In the genomic region with DNA sequence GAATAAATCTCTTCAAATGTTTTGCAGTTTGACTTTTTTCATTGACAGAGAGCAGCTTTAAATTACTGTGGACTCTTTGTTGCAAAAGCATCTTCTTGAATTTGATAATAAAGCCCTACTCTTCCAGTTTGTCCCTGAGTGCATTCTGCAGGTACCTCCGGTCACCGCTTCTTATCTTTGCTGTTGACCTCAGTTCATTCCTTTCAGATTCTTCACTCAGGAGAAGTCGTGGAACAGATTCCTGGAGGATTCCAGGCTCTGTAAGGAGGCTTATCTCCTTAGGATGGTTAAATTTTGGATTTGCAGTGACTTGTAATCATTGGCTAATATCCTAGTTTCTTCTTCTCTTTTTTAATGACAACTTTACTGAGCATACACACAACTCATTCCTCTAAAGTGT, we compare ENCODE assay signal across 23 cellular contexts. TPM values are rescaled to one million over a fixed set of nuclear protein-coding genes. Genes with fewer than 3 reads are reported as not detected.
DNase-seq lines count a peak whose midpoint lies in the region; ATAC-seq and TF ChIP-seq lines count a peak whose summit lies in the region.
"Had no signal": no experiment of that assay in that cellular context is flagged by ENCODE, and none has a peak within 500 bp of the region (broad histone marks: within the 10 kb centered on the region; RNA-seq: fewer than 3 reads in every experiment).

No MANE protein-coding gene starts in this region.

- H3K4me3 ChIP-seq in IMR-90 (ENCODE audit: insufficient read depth, low read depth, low read length): no peak overlapping the region
- H3K4me3 ChIP-seq in mesendoderm (ENCODE audit: low read length): no peak overlapping the region
- no peak overlapping the region for H3K4me3 ChIP-seq in smooth muscle cell
- H3K4me3 ChIP-seq: BLaER1 treated with 17β-estradiol and CSF1 and Interleukin-3, amounts not matched to agents 10 nM and 100 nM; GM12878 had no signal

- no peak overlapping the region for H3K4me3 Mint-ChIP-seq in activated CD4-positive, alpha-beta T cell treated with anti-CD3 and anti-CD28 coated beads, Interleukin-2, amount 10 ng/mL, durations not matched to agents 7 days and 5 days
- H3K4me3 Mint-ChIP-seq: CD14-positive monocyte; CD4-positive, alpha-beta T cell; CD8-positive, alpha-beta memory T cell had no signal

- CTCF ChIA-PET in activated CD4-positive, alpha-beta T cell treated with anti-CD3 and anti-CD28 coated beads, Interleukin-2, amount 10 ng/mL, durations not matched to agents 7 days and 5 days (lab: Charles Lee): no interaction called here
- CTCF ChIA-PET in IMR-90 (lab: Yijun Ruan, JAX): no interaction called here

- H3K23ac ChIP-seq in IMR-90 (ENCODE audit: low read depth, low read length): no peak overlapping the region
- no peak overlapping the region for H3K23ac ChIP-seq in mesendoderm (ENCODE audit: low read length)

- no peaks in the 10 kb centered on the region for H3K9me3 Mint-ChIP-seq in activated CD4-positive, alpha-beta T cell treated with anti-CD3 and anti-CD28 coated beads, Interleukin-2, amount 10 ng/mL, durations not matched to agents 7 days and 5 days
- H3K9me3 Mint-ChIP-seq: CD4-positive, alpha-beta T cell; CD8-positive, alpha-beta memory T cell had no signal

- H4K5ac ChIP-seq in IMR-90 (ENCODE audit: low read depth, low read length): no peak overlapping the region
- H4K5ac ChIP-seq in mesendoderm (ENCODE audit: low read length): no peak overlapping the region

- no peaks in the 10 kb centered on the region for H3K4me1 Mint-ChIP-seq in activated CD4-positive, alpha-beta T cell treated with anti-CD3 and anti-CD28 coated beads, Interleukin-2, amount 10 ng/mL, durations not matched to agents 7 days and 5 days

- TF ChIP-seq CTCF in IMR-90 (conservative IDR thresholded peaks at IDR 0.05; ENCODE audit: low read depth, low read length) (no peak), smooth muscle cell (IDR thresholded peaks at IDR 0.05; ENCODE audit: borderline replicate concordance, insufficient read depth, poor library complexity, severe bottlenecking) (no peak)

- no peak overlapping the region for H2BK120ac ChIP-seq in IMR-90 (ENCODE audit: low read depth, low read length)
- H2BK120ac ChIP-seq in mesendoderm (ENCODE audit: low read depth, low read length): no peak overlapping the region

- no peak overlapping the region for H2AK9ac ChIP-seq in IMR-90 (replicated peaks; ENCODE audit: low read depth, low read length, poor library complexity)

- H3K4me2 ChIP-seq in IMR-90 (ENCODE audit: low read depth, low read length) (no peak overlapping the region; the same call in 1 of the 2 replicates), mesendoderm (ENCODE audit: low read length) (no peak overlapping the region), smooth muscle cell (peak overlapping the region; percentile 17)
- H3K4me2 ChIP-seq: BLaER1 treated with 17β-estradiol and CSF1 and Interleukin-3, amounts not matched to agents 10 nM and 100 nM had no signal

- no peak for DNase-seq in activated CD4-positive, alpha-beta T cell treated with anti-CD3 and anti-CD28 coated beads, Interleukin-2, amount 10 ng/mL, durations not matched to agents 7 days and 5 days
- no peak for DNase-seq in activated CD4-positive, alpha-beta T cell treated with anti-CD3 and anti-CD28 coated beads for 48 hours
- DNase-seq in IMR-90 (no peak), mesendoderm (peak; percentile 12), smooth muscle cell (lab: John Stamatoyannopoulos, UW; ENCODE audit: unreplicated experiment) (no peak)
- DNase-seq in central memory CD4-positive, alpha-beta T cell: no peak
- DNase-seq: ACHN; AML-193; BE2C; Calu3; CD4-positive, alpha-beta T cell; CD8-positive, alpha-beta memory T cell; DND-41; EL; GDM1; H7; HCEC 1CT had no signal

- peak overlapping the region; percentile 46 for H3K27ac Mint-ChIP-seq in activated CD4-positive, alpha-beta T cell treated with anti-CD3 and anti-CD28 coated beads, Interleukin-2, amount 10 ng/mL, durations not matched to agents 7 days and 5 days
- H3K27ac Mint-ChIP-seq: CD4-positive, alpha-beta T cell had no signal

- BruUV-seq in IMR-90 (replicated peaks; lab: Mats Ljungman, UMichigan): no TSS peak

- H3K4me1 ChIP-seq in IMR-90 (ENCODE audit: control insufficient read depth, insufficient read depth, low read length): peaks cover 2% of the 10 kb centered on the region; the same call in 1 of the 2 replicates
- no peaks in the 10 kb centered on the region for H3K4me1 ChIP-seq in mesendoderm (ENCODE audit: control insufficient read depth, low read depth, low read length)
- no peaks in the 10 kb centered on the region for H3K4me1 ChIP-seq in smooth muscle cell (ENCODE audit: low read depth)
- H3K4me1 ChIP-seq: BE2C had no signal

- dilution Hi-C loops in IMR-90 (cut with HindIII; ENCODE audit: low sequenced_read_pairs, unreplicated experiment): no loop called here

- H3K36me3 ChIP-seq in IMR-90 (ENCODE audit: control insufficient read depth, insufficient read depth, low read length) (no peaks in the 10 kb centered on the region), mesendoderm (ENCODE audit: control insufficient read depth, insufficient read depth, low read length) (no peaks in the 10 kb centered on the region), smooth muscle cell (ENCODE audit: low read depth) (no peaks in the 10 kb centered on the region)
- H3K36me3 ChIP-seq: BE2C had no signal

- H3K18ac ChIP-seq in IMR-90 (ENCODE audit: low read depth, low read length): no peak overlapping the region
- H3K18ac ChIP-seq in mesendoderm (ENCODE audit: low read length): no peak overlapping the region

- H3K9me3 ChIP-seq in IMR-90 (ENCODE audit: control insufficient read depth, insufficient read depth, low read length) (peaks cover 2% of the 10 kb centered on the region; the same call in 1 of the 2 replicates), smooth muscle cell (replicated peaks; ENCODE audit: low read depth) (no peaks in the 10 kb centered on the region)
- H3K9me3 ChIP-seq: BE2C had no signal

- no peaks in the 10 kb centered on the region; the same call in 1 of the 2 replicates for H3K9me1 ChIP-seq in IMR-90 (ENCODE audit: insufficient read depth, low read length)

- H3K56ac ChIP-seq in IMR-90 (ENCODE audit: extremely low read depth, insufficient read depth, low read length) (no peak overlapping the region), mesendoderm (ENCODE audit: low read length) (no peak overlapping the region)

- in situ Hi-C loops in IMR-90 (cut with MboI; ENCODE audit: low sequenced_read_pairs): no loop called here

- H3K79me1 ChIP-seq in IMR-90 (ENCODE audit: low read depth in 1 of 2, low read length in 2 of 2): peaks cover 17 to 41% of the 10 kb centered on the region in 2 experiments
- H3K79me1 ChIP-seq in mesendoderm (ENCODE audit: low read length): peaks cover 2% of the 10 kb centered on the region

- POLR2A ChIA-PET in activated CD4-positive, alpha-beta T cell treated with anti-CD3 and anti-CD28 coated beads, Interleukin-2, amount 10 ng/mL, durations not matched to agents 7 days and 5 days (lab: Charles Lee): no interaction called here
- POLR2A ChIA-PET in IMR-90 (lab: Charles Lee; ENCODE audit: unreplicated experiment): no interaction called here

- H3K27me3 Mint-ChIP-seq in activated CD4-positive, alpha-beta T cell treated with anti-CD3 and anti-CD28 coated beads, Interleukin-2, amount 10 ng/mL, durations not matched to agents 7 days and 5 days: no peaks in the 10 kb centered on the region
- H3K27me3 Mint-ChIP-seq: CD4-positive, alpha-beta T cell had no signal

- H4K8ac ChIP-seq in IMR-90 (ENCODE audit: low read depth in 2 of 2, low read length in 2 of 2) (no peak overlapping the region), mesendoderm (ENCODE audit: low read depth, low read length) (no peak overlapping the region)

- no peak overlapping the region for H2BK20ac ChIP-seq in IMR-90 (ENCODE audit: low read depth, low read length)

- no peak overlapping the region for H2BK5ac ChIP-seq in IMR-90 (ENCODE audit: low read depth, low read length, poor library complexity, severe bottlenecking)
- H2BK5ac ChIP-seq in mesendoderm (ENCODE audit: low read length): no peak overlapping the region

- no peak for TF ChIP-seq POLR2A in IMR-90 (IDR thresholded peaks at IDR 0.05; ENCODE audit: low read depth, low read length)

- H3K79me2 ChIP-seq in mesendoderm (ENCODE audit: control insufficient read depth, insufficient read depth, low read length): peaks cover 6% of the 10 kb centered on the region
- peaks cover 5% of the 10 kb centered on the region for H3K79me2 ChIP-seq in smooth muscle cell (ENCODE audit: low read depth)

- H2AK5ac ChIP-seq in IMR-90 (ENCODE audit: low read depth, low read length): no peak overlapping the region
- no peak overlapping the region for H2AK5ac ChIP-seq in mesendoderm (ENCODE audit: low read length)

- H4K20me1 ChIP-seq in IMR-90 (ENCODE audit: insufficient read depth, low read length) (peaks cover 56% of the 10 kb centered on the region), smooth muscle cell (ENCODE audit: low read depth) (peaks cover 35% of the 10 kb centered on the region)

- 55% methylated on average over 2 of the region's 3 CpGs; no CpG with 5 or more reads in 1 of the 2 experiments for WGBS in IMR-90 (ENCODE audit: extremely low coverage in 2 of 2, insufficient read length in 1 of 2), 2 experiments
- WGBS in mesendoderm (ENCODE audit: extremely low coverage, insufficient coverage, low lambda C conversion rate): no CpG with 5 or more reads among the region's 3 CpGs
- 41% methylated on average over 3 of the region's 3 CpGs for WGBS in smooth muscle cell (ENCODE audit: low lambda C conversion rate)

- H3K27ac ChIP-seq in IMR-90 (ENCODE audit: insufficient read depth, low read length) (no peak overlapping the region), mesendoderm (ENCODE audit: low read depth, low read length) (no peak overlapping the region), smooth muscle cell (ENCODE audit: low read depth) (no peak overlapping the region)
- H3K27ac ChIP-seq: 22Rv1; BLaER1 treated with 17β-estradiol and CSF1 and Interleukin-3, amounts not matched to agents 10 nM and 100 nM had no signal

- H2AFZ ChIP-seq in IMR-90 (replicated peaks; ENCODE audit: low read length, poor library complexity): no peak overlapping the region
- H2AFZ ChIP-seq in smooth muscle cell (ENCODE audit: low read depth): no peak overlapping the region

- intact Hi-C loops in IMR-90 (cut with micrococcal nuclease): no loop called here

- H3K27me3 ChIP-seq in IMR-90 (ENCODE audit: control insufficient read depth, insufficient read depth, low read length) (no peaks in the 10 kb centered on the region), mesendoderm (ENCODE audit: insufficient read depth, low read length, poor library complexity) (no peaks in the 10 kb centered on the region), smooth muscle cell (ENCODE audit: low read depth) (no peaks in the 10 kb centered on the region)
- H3K27me3 ChIP-seq: BE2C; BLaER1 treated with 17β-estradiol and CSF1 and Interleukin-3, amounts not matched to agents 10 nM and 100 nM had no signal

- no peak overlapping the region for H3K4ac ChIP-seq in IMR-90 (ENCODE audit: low read depth, low read length)
- no peak overlapping the region for H3K4ac ChIP-seq in mesendoderm (ENCODE audit: low read depth, low read length)

- TF ChIP-seq RAD21 in IMR-90 (IDR thresholded peaks at IDR 0.05; ENCODE audit: low read length): no peak

- no peaks in the 10 kb centered on the region for H3F3A ChIP-seq in smooth muscle cell (ENCODE audit: low read depth)

- peaks cover 10% of the 10 kb centered on the region for H3K36me3 Mint-ChIP-seq in activated CD4-positive, alpha-beta T cell treated with anti-CD3 and anti-CD28 coated beads, Interleukin-2, amount 10 ng/mL, durations not matched to agents 7 days and 5 days (ENCODE audit: low read depth)

- no peak overlapping the region for H4K91ac ChIP-seq in IMR-90 (ENCODE audit: insufficient read depth, low read depth, low read length)

- ATAC-seq in IMR-90 (ENCODE audit: low read depth) (peak; percentile 49), GM19397 (IDR thresholded peaks at IDR 0.05; ENCODE audit: unreplicated experiment) (no peak), HG03097 (IDR thresholded peaks at IDR 0.05; ENCODE audit: low FRiP score, unreplicated experiment) (no peak)
- ATAC-seq: GM12878 had no signal

- H2BK15ac ChIP-seq in IMR-90 (ENCODE audit: low read depth, low read length): no peak overlapping the region
- H2BK15ac ChIP-seq in mesendoderm (replicated peaks; ENCODE audit: low read depth): no peak overlapping the region

- no peak overlapping the region for H3K9ac ChIP-seq in IMR-90 (ENCODE audit: low read depth, low read length)
- no peak overlapping the region for H3K9ac ChIP-seq in mesendoderm (ENCODE audit: low read length)
- H3K9ac ChIP-seq in smooth muscle cell (ENCODE audit: low read depth): no peak overlapping the region
- H3K9ac ChIP-seq: BLaER1 treated with 17β-estradiol and CSF1 and Interleukin-3, amounts not matched to agents 10 nM and 100 nM had no signal

- no peak overlapping the region for H3K14ac ChIP-seq in IMR-90 (replicated peaks; ENCODE audit: low read depth, low read length)

RNA-seq across cellular contexts. Expression of gene TBL1X, which starts 21.9 kb away (rescaled TPM):
- 10 to 100 TPM; 21.2 to 23.6 TPM for total RNA-seq in activated CD4-positive, alpha-beta T cell treated with anti-CD3 and anti-CD28 coated beads, Interleukin-2, amount 10 ng/mL, durations not matched to agents 7 days and 5 days
- total RNA-seq in IMR-90 (2012; rRNA removed) (20.8 and 21.1 TPM in 2 replicates), smooth muscle cell (9.0 and 23.9 TPM in 2 replicates)
- polyA plus RNA-seq in IMR-90 (2012; rRNA removed) (11.5 and 16.2 TPM in 2 replicates), smooth muscle cell (9.8 and 10.2 TPM in 2 replicates)
- 11.7 and 12.3 TPM in 2 replicates for polyA plus RNA-seq in IMR-90 (2012; cell fraction: cytosol; rRNA removed)
- polyA plus RNA-seq in IMR-90 (2012; cell fraction: nucleus; rRNA removed; ENCODE audit: low replicate concordance): 18.6 and 30.7 TPM in 2 replicates
- polyA plus RNA-seq in mesendoderm (2013, experiment 1 of 2): 19.6 TPM
- 20.0 TPM for polyA plus RNA-seq in mesendoderm (2013, experiment 2 of 2)
